Comparison of ENCODE assay signal across 26 cellular contexts in genomic region chr3:23589586-23589985, GRCh38.
A peak's percentile ranks its signal among the peaks of the same experiment; 100 is the strongest.
DNase-seq lines count a peak whose midpoint lies in the region; ATAC-seq, FAIRE-seq and TF ChIP-seq lines count a peak whose summit lies in the region.
"Had no signal": no experiment of that assay in that cellular context is flagged by ENCODE, and none has a peak within 500 bp of the region (broad histone marks: within the 10 kb centered on the region; RNA-seq: fewer than 3 reads in every experiment).

No MANE protein-coding gene starts in this region.

- WGBS in H1 (ENCODE audit: extremely low coverage in 1 of 2, insufficient coverage in 1 of 2, insufficient read length in 1 of 2, insufficient replicate concordance in 2 of 2, low coverage in 1 of 2, low lambda C conversion rate in 2 of 2, missing lambda C conversion rate in 1 of 2), 2 experiments, result 90% methylated on average over 10 of the region's 10 CpGs; no CpG with 5 or more reads in 1 of the 2 experiments
- no CpG with 5 or more reads among the region's 10 CpGs for WGBS in neuronal stem cell (ENCODE audit: extremely low coverage in 2 of 2, insufficient read length in 2 of 2, insufficient replicate concordance in 1 of 2), 2 donors

- H3K9ac ChIP-seq in H1 (replicated peaks in 1 of 4; ENCODE audit: extremely low read depth in 1 of 4, low read depth in 3 of 4, low read length in 3 of 4) (no peak overlapping the region), neuronal stem cell (ENCODE audit: low read depth, low read length, poor library complexity) (no peak overlapping the region)
- H3K9ac ChIP-seq: BLaER1 treated with 17β-estradiol and CSF1 and Interleukin-3, amounts not matched to agents 10 nM and 100 nM had no signal

- H2AK5ac ChIP-seq in H1 (ENCODE audit: low read depth, low read length), result no peak overlapping the region
- H2AK5ac ChIP-seq in neuronal stem cell (ENCODE audit: low read depth, low read length), result no peak overlapping the region

- H3K36me3 Mint-ChIP-seq in natural killer cell treated with Interleukin-12 subunit alpha and Interleukin-12 subunit beta and Interleukin-15 and Interleukin-18, amount 100 ng/mL, for 72 hours, result no peaks in the 10 kb centered on the region
- H3K36me3 Mint-ChIP-seq in natural killer cell, result no peaks in the 10 kb centered on the region

- H3K56ac ChIP-seq in H1 (replicated peaks; ENCODE audit: insufficient read length, low read depth, low read length), result no peak overlapping the region

- TF ChIP-seq POLR2A in H1 (IDR thresholded peaks at IDR 0.05; ENCODE audit: control extremely low read depth in 1 of 2, low read depth in 2 of 2, low read length in 2 of 2), result no peak

- no peak overlapping the region for H2BK20ac ChIP-seq in H1 (ENCODE audit: low read length)

- H2BK5ac ChIP-seq in H1 (ENCODE audit: low read depth, low read length) (no peak overlapping the region), neuronal stem cell (ENCODE audit: low read length) (no peak overlapping the region)

- peak; percentile 36 to 65 for ATAC-seq in natural killer cell treated with Interleukin-12 subunit alpha and Interleukin-12 subunit beta and Interleukin-15 and Interleukin-18, amount 100 ng/mL, for 72 hours
- no peak for ATAC-seq in natural killer cell
- ATAC-seq: CD8-positive, alpha-beta T cell; HCT116 had no signal

- H3K27me3 Mint-ChIP-seq in natural killer cell treated with Interleukin-12 subunit alpha and Interleukin-12 subunit beta and Interleukin-15 and Interleukin-18, amount 100 ng/mL, for 72 hours, result peaks cover 5 to 8% of the 10 kb centered on the region in 2 donors
- peaks cover 5 to 20% of the 10 kb centered on the region in 2 donors for H3K27me3 Mint-ChIP-seq in natural killer cell (ENCODE audit: low read depth in 2 of 2)
- H3K27me3 Mint-ChIP-seq: IgD-negative memory B cell had no signal

- no peak for TF ChIP-seq EP300 in H1 (IDR thresholded peaks at IDR 0.05; ENCODE audit: borderline replicate concordance in 1 of 2, low read depth in 2 of 2, low read length in 2 of 2)

- H2BK15ac ChIP-seq in H1 (ENCODE audit: low read length) (no peak overlapping the region), neuronal stem cell (ENCODE audit: low read length) (no peak overlapping the region)

- H3K27me3 ChIP-seq in H1 (replicated peaks in 1 of 4; ENCODE audit: control insufficient read depth in 3 of 4, extremely low read depth in 1 of 4, insufficient read depth in 3 of 4, low read length in 3 of 4) (no peaks in the 10 kb centered on the region), neuronal stem cell (ENCODE audit: control insufficient read depth in 3 of 3, insufficient read depth in 3 of 3, low read depth in 1 of 3, low read length in 3 of 3) (no peaks in the 10 kb centered on the region)
- H3K27me3 ChIP-seq: BLaER1 treated with 17β-estradiol and CSF1 and Interleukin-3, amounts not matched to agents 10 nM and 100 nM; SJSA1 had no signal

- no peaks in the 10 kb centered on the region for H3K79me1 ChIP-seq in H1 (ENCODE audit: low read depth, low read length)
- no peaks in the 10 kb centered on the region for H3K79me1 ChIP-seq in neuronal stem cell (ENCODE audit: low read depth, low read length)

- H3K4me3 Mint-ChIP-seq in natural killer cell treated with Interleukin-12 subunit alpha and Interleukin-12 subunit beta and Interleukin-15 and Interleukin-18, amount 100 ng/mL, for 72 hours, result no peak overlapping the region
- H3K4me3 Mint-ChIP-seq in natural killer cell, result no peak overlapping the region
- H3K4me3 Mint-ChIP-seq: CD8-positive, alpha-beta T cell; IgD-negative memory B cell had no signal

- peak in 1 of 2 experiments; percentile 20; a peak in 1 of 4 replicates for TF ChIP-seq RAD21 in H1 (IDR thresholded peaks at IDR 0.05 in 1 of 2, conservative IDR thresholded peaks at IDR 0.05 in 1 of 2; ENCODE audit: low read depth in 2 of 2, low read length in 2 of 2)

- no peak overlapping the region for H3K14ac ChIP-seq in H1 (ENCODE audit: insufficient read length)
- H3K14ac ChIP-seq in neuronal stem cell (ENCODE audit: low read length), result no peak overlapping the region

- H2BK12ac ChIP-seq in H1 (ENCODE audit: low read depth, low read length) (no peak overlapping the region), neuronal stem cell (ENCODE audit: low read length) (no peak overlapping the region)

- H2BK120ac ChIP-seq in H1 (replicated peaks; ENCODE audit: low read depth, low read length) (no peak overlapping the region), neuronal stem cell (ENCODE audit: low read depth, low read length) (no peak overlapping the region)

- H3K18ac ChIP-seq in H1 (ENCODE audit: extremely low read depth, low read length), result no peak overlapping the region
- H3K18ac ChIP-seq in neuronal stem cell (ENCODE audit: low read length), result peak overlapping the region; percentile 42

- H3K36me3 ChIP-seq in H1 (ENCODE audit: control insufficient read depth in 2 of 4, insufficient read depth in 4 of 4, low read length in 3 of 4) (no peaks in the 10 kb centered on the region), neuronal stem cell (replicated peaks in 1 of 2; ENCODE audit: control insufficient read depth in 2 of 2, insufficient read depth in 2 of 2, low read length in 2 of 2) (no peaks in the 10 kb centered on the region)
- H3K36me3 ChIP-seq: SJSA1 had no signal

- DNase-seq in natural killer cell treated with Interleukin-12 subunit alpha and Interleukin-12 subunit beta and Interleukin-15 and Interleukin-18, amount 100 ng/mL, for 72 hours (ENCODE audit: low spot score), result no peak
- DNase-seq in natural killer cell (no peak), H1 (ENCODE audit: low read depth in 1 of 2, low spot score in 2 of 2) (no peak), neuronal stem cell (ENCODE audit: low spot score) (no peak), cerebellar cortex (ENCODE audit: low spot score) (no peak), NCI-H2196 (lab: John Stamatoyannopoulos, UW; ENCODE audit: unreplicated experiment) (no peak), NCI-H345 (lab: John Stamatoyannopoulos, UW) (no peak)
- DNase-seq: AML-193; CD8-positive, alpha-beta T cell; DMS 273 treated with DMSO at 0.1 percent for 48 hours; DMS79 treated with DMSO at 0.1 percent for 48 hours; GF-D8; NCI-H1092; NCI-H1417 treated with DMSO at 0.1 percent for 48 hours; NCI-H1694 treated with DMSO at 0.1 percent for 48 hours; NCI-H2081; NCI-H446; NCI-H524 treated with DMSO at 0.1 percent for 48 hours; NCI-H774 had no signal

- H4K91ac ChIP-seq in H1 (replicated peaks; ENCODE audit: insufficient read length, low read length), result no peak overlapping the region
- no peak overlapping the region for H4K91ac ChIP-seq in neuronal stem cell (ENCODE audit: low read depth, low read length, poor library complexity)

- no peak overlapping the region for H3K4me2 ChIP-seq in H1 (ENCODE audit: insufficient read depth in 1 of 2, low read depth in 2 of 2, low read length in 2 of 2)
- no peak overlapping the region for H3K4me2 ChIP-seq in neuronal stem cell (ENCODE audit: insufficient read depth, low read length, poor library complexity, severe bottlenecking)
- H3K4me2 ChIP-seq: BLaER1 treated with 17β-estradiol and CSF1 and Interleukin-3, amounts not matched to agents 10 nM and 100 nM had no signal

- H3K9me3 Mint-ChIP-seq in natural killer cell treated with Interleukin-12 subunit alpha and Interleukin-12 subunit beta and Interleukin-15 and Interleukin-18, amount 100 ng/mL, for 72 hours, result no peaks in the 10 kb centered on the region
- no peaks in the 10 kb centered on the region for H3K9me3 Mint-ChIP-seq in natural killer cell
- H3K9me3 Mint-ChIP-seq: CD8-positive, alpha-beta T cell; IgD-negative memory B cell had no signal

- no peaks in the 10 kb centered on the region; a peak in 1 of 4 replicates for H3K79me2 ChIP-seq in H1 (ENCODE audit: control insufficient read depth in 1 of 2, insufficient read depth in 2 of 2, low read length in 2 of 2)

- no peak overlapping the region for H3K4ac ChIP-seq in H1 (replicated peaks; ENCODE audit: insufficient read length, low read depth, low read length)
- no peak overlapping the region for H3K4ac ChIP-seq in neuronal stem cell (ENCODE audit: low read length)

- H3K23me2 ChIP-seq in H1 (ENCODE audit: low read depth, low read length), result no peaks in the 10 kb centered on the region

- no peak for FAIRE-seq in H1 (lab: Jason Lieb, UNC)
- FAIRE-seq: GM12891, RCC 7860 had no signal

- intact Hi-C loops in natural killer cell (cut with micrococcal nuclease), result no loop called here

- POLR2A ChIA-PET in H1 (lab: Charles Lee; ENCODE audit: partially characterized antibody), result interaction anchor here (1.0 kb wide), 1 partner anchor 13 kb away, joined by 3 read pairs; no protein-coding TSS in a partner anchor

- no peaks in the 10 kb centered on the region for H3K4me1 ChIP-seq in H1 (replicated peaks in 1 of 4; ENCODE audit: control insufficient read depth in 3 of 4, insufficient read depth in 4 of 4, low read length in 3 of 4)
- H3K4me1 ChIP-seq in neuronal stem cell (ENCODE audit: control insufficient read depth in 2 of 2, insufficient read depth in 1 of 2, low read depth in 1 of 2, low read length in 2 of 2), result peaks cover 5 to 6% of the 10 kb centered on the region in 2 donors
- H3K4me1 ChIP-seq: SJSA1 had no signal

- TF ChIP-seq CTCF in natural killer cell (IDR thresholded peaks at IDR 0.05) (no peak), H1 (IDR thresholded peaks at IDR 0.05; ENCODE audit: control extremely low read depth in 1 of 3, insufficient read depth in 1 of 3, low read depth in 1 of 3, low read length in 3 of 3) (no peak)

- H3K23ac ChIP-seq in H1 (ENCODE audit: insufficient read length) (no peak overlapping the region), neuronal stem cell (ENCODE audit: low read depth, low read length, poor library complexity) (peak overlapping the region; percentile 39)

- CTCF ChIA-PET in H1 (lab: Charles Lee; ENCODE audit: partially characterized antibody), result interaction anchor here (0.6 kb wide), 1 partner anchor 22 kb away, joined by 3 read pairs; no protein-coding TSS in a partner anchor

- no peak overlapping the region for H3K27ac ChIP-seq in H1 (ENCODE audit: low read depth, low read length)
- no peak overlapping the region for H3K27ac ChIP-seq in neuronal stem cell (replicated peaks; ENCODE audit: low read length)
- H3K27ac ChIP-seq: BLaER1 treated with 17β-estradiol and CSF1 and Interleukin-3, amounts not matched to agents 10 nM and 100 nM; HL-60; SJSA1 had no signal

- H4K5ac ChIP-seq in H1 (ENCODE audit: insufficient read length, low read depth, low read length), result no peak overlapping the region

- no peak overlapping the region for H3K27ac Mint-ChIP-seq in natural killer cell treated with Interleukin-12 subunit alpha and Interleukin-12 subunit beta and Interleukin-15 and Interleukin-18, amount 100 ng/mL, for 72 hours
- H3K27ac Mint-ChIP-seq in natural killer cell, result no peak overlapping the region
- H3K27ac Mint-ChIP-seq: CD8-positive, alpha-beta T cell; IgD-negative memory B cell had no signal

- H3K9me3 ChIP-seq in H1 (ENCODE audit: insufficient read depth in 2 of 2, low read depth in 1 of 2, low read length in 1 of 2), result no peaks in the 10 kb centered on the region
- no peaks in the 10 kb centered on the region for H3K9me3 ChIP-seq in neuronal stem cell (replicated peaks in 1 of 2; ENCODE audit: control insufficient read depth in 2 of 2, insufficient read depth in 1 of 2, low read depth in 1 of 2, low read length in 2 of 2)
- H3K9me3 ChIP-seq: SJSA1 had no signal

- H4K8ac ChIP-seq in H1 (ENCODE audit: extremely low read depth, insufficient read depth, low read length) (0 out of 2 replicates have a peak overlapping the region, but pooled peaks have one; percentile 36), neuronal stem cell (ENCODE audit: low read depth, low read length) (no peak overlapping the region)

- no peaks in the 10 kb centered on the region for H4K20me1 ChIP-seq in H1 (replicated peaks in 1 of 2; ENCODE audit: control insufficient read depth in 1 of 2, insufficient read depth in 2 of 2, low read length in 2 of 2)
- H4K20me1 ChIP-seq: BLaER1 treated with 17β-estradiol and CSF1 and Interleukin-3, amounts not matched to agents 10 nM and 100 nM had no signal

- no peaks in the 10 kb centered on the region for H3K4me1 Mint-ChIP-seq in natural killer cell treated with Interleukin-12 subunit alpha and Interleukin-12 subunit beta and Interleukin-15 and Interleukin-18, amount 100 ng/mL, for 72 hours (ENCODE audit: low read depth in 2 of 2)
- H3K4me1 Mint-ChIP-seq in natural killer cell, result peaks cover 0 to 6% of the 10 kb centered on the region in 2 donors

- H3K4me3 ChIP-seq in H1 (ENCODE audit: extremely low read depth in 1 of 4, insufficient read depth in 2 of 4, low read depth in 3 of 4, low read length in 4 of 4) (no peak overlapping the region), neuronal stem cell (ENCODE audit: low read length in 2 of 2) (peak overlapping the region in 1 of 2 donors; percentile 7)
- H3K4me3 ChIP-seq: BLaER1 treated with 17β-estradiol and CSF1 and Interleukin-3, amounts not matched to agents 10 nM and 100 nM; SJSA1 had no signal

- H2AFZ ChIP-seq in H1 (ENCODE audit: low read length) (no peak overlapping the region), neuronal stem cell (ENCODE audit: low read length) (no peak overlapping the region)

Comparison
In these comparisons a context has a peak if more than half of its experiments do, and no peak if none do; other contexts are left out.
1. ATAC-seq: peak in natural killer cell treated with Interleukin-12 subunit alpha and Interleukin-12 subunit beta and Interleukin-15 and Interleukin-18, amount 100 ng/mL, for 72 hours (2 of 2); none in natural killer cell (0 of 3).